In genomic region chr21:42833439-42833815, GRCh38 we compare ENCODE assay signal across 9 cellular contexts. TPM values are rescaled to one million over a fixed set of nuclear protein-coding genes. Genes with fewer than 3 reads are reported as not detected.
DNase-seq lines count a peak whose midpoint lies in the region; ATAC-seq and TF ChIP-seq lines count a peak whose summit lies in the region.
"Had no signal": no experiment of that assay in that cellular context is flagged by ENCODE, and none has a peak within 500 bp of the region (broad histone marks: within the 10 kb centered on the region; RNA-seq: fewer than 3 reads in every experiment).

No MANE protein-coding gene starts in this region.

- H3K9me2 ChIP-seq in SK-N-SH, result no peaks in the 10 kb centered on the region

- intact Hi-C loops in mucosa of descending colon (cut with DNase I, micrococcal nuclease), result no loop called here

- peaks cover 33% of the 10 kb centered on the region for H3K4me1 Mint-ChIP-seq in activated naive CD8-positive, alpha-beta T cell treated with anti-CD3 and anti-CD28 coated beads, Interleukin-2, amount 50 U/mL, for 24 hours

- peaks cover 10% of the 10 kb centered on the region for H3K36me3 Mint-ChIP-seq in activated naive CD8-positive, alpha-beta T cell treated with anti-CD3 and anti-CD28 coated beads, Interleukin-2, amount 50 U/mL, for 24 hours (ENCODE audit: low read depth)

- POLR2A ChIA-PET in SK-N-SH (lab: Yijun Ruan, JAX), result interaction anchor here (0.7 to 1.0 kb wide), 2 partner anchors 218 to 939 kb away, joined by 3 to 4 read pairs; no protein-coding TSS in a partner anchor

- H3K36me3 ChIP-seq in SK-N-SH (replicated peaks in 1 of 2; ENCODE audit: control insufficient read depth in 1 of 2, insufficient read depth in 2 of 2, low read length in 1 of 2) (no peaks in the 10 kb centered on the region), mucosa of descending colon (ENCODE audit: low read depth) (no peaks in the 10 kb centered on the region)
- H3K36me3 ChIP-seq: suprapubic skin had no signal

- H3K4me3 Mint-ChIP-seq in activated naive CD8-positive, alpha-beta T cell treated with anti-CD3 and anti-CD28 coated beads, Interleukin-2, amount 50 U/mL, for 24 hours, result peak overlapping the region; percentile 31

- no peak overlapping the region for H2AFZ ChIP-seq in SK-N-SH (ENCODE audit: low read depth)

- no peaks in the 10 kb centered on the region for H4K20me1 ChIP-seq in SK-N-SH (ENCODE audit: insufficient read depth)

- CTCF ChIA-PET in SK-N-SH (lab: Yijun Ruan, JAX), result interaction anchor here (0.6 to 1.6 kb wide), 9 partner anchors 11 to 697 kb away, joined by 3 to 11 read pairs (median 3); no protein-coding TSS in a partner anchor

- no peak overlapping the region for H3K4me3 ChIP-seq in SK-N-SH (ENCODE audit: low read depth in 2 of 2, low read length in 1 of 2)
- no peak overlapping the region for H3K4me3 ChIP-seq in mucosa of descending colon
- H3K4me3 ChIP-seq: suprapubic skin had no signal

- no peak overlapping the region for H3K9ac ChIP-seq in SK-N-SH

- no peak overlapping the region for H3K4me2 ChIP-seq in SK-N-SH

- H3K79me2 ChIP-seq in SK-N-SH (ENCODE audit: insufficient read depth), result no peaks in the 10 kb centered on the region

- 17% methylated on average over 11 of the region's 11 CpGs for WGBS in SK-N-SH (ENCODE audit: low lambda C conversion rate)

- peak; percentile 49 for ATAC-seq in HG03432 (IDR thresholded peaks at IDR 0.05; ENCODE audit: unreplicated experiment)
- ATAC-seq in activated naive CD8-positive, alpha-beta T cell treated with anti-CD3 and anti-CD28 coated beads, Interleukin-2, amount 50 U/mL, for 24 hours, result peak; percentile 64
- ATAC-seq in mucosa of descending colon, result peak; percentile 89
- ATAC-seq in HG02970 (IDR thresholded peaks at IDR 0.05; ENCODE audit: low FRiP score, unreplicated experiment), result no peak

- H3K4me1 ChIP-seq in SK-N-SH (ENCODE audit: control insufficient read depth in 1 of 2, insufficient read depth in 2 of 2, low read depth in 1 of 2, low read length in 1 of 2) (peaks cover 0 to 9% of the 10 kb centered on the region in 2 experiments; a peak in 1 of 4 replicates), mucosa of descending colon (ENCODE audit: low read depth) (peaks cover 4% of the 10 kb centered on the region)

- no peaks in the 10 kb centered on the region for H3K27me3 ChIP-seq in SK-N-SH (ENCODE audit: insufficient read depth)

- H3K9me3 Mint-ChIP-seq in activated naive CD8-positive, alpha-beta T cell treated with anti-CD3 and anti-CD28 coated beads, Interleukin-2, amount 50 U/mL, for 24 hours, result no peaks in the 10 kb centered on the region

- peaks cover 10% of the 10 kb centered on the region for H3K27me3 Mint-ChIP-seq in activated naive CD8-positive, alpha-beta T cell treated with anti-CD3 and anti-CD28 coated beads, Interleukin-2, amount 50 U/mL, for 24 hours

- H3K27ac ChIP-seq in SK-N-SH (ENCODE audit: low read depth in 2 of 2, low read length in 1 of 2), result no peak overlapping the region
- H3K27ac ChIP-seq: suprapubic skin had no signal

- H3F3A ChIP-seq in SK-N-SH (replicated peaks; ENCODE audit: insufficient read depth), result no peaks in the 10 kb centered on the region

- peak; percentile 80 for DNase-seq in DMS53 (lab: John Stamatoyannopoulos, UW)
- DNase-seq in SK-N-SH, result peak; percentile 77
- DNase-seq in activated naive CD8-positive, alpha-beta T cell treated with anti-CD3 and anti-CD28 coated beads, Interleukin-2, amount 50 U/mL, for 24 hours, result peak; percentile 56
- DNase-seq in mucosa of descending colon, result peak in 2 of 3 donors; percentile 69 to 73
- DNase-seq in epidermal melanocyte (ENCODE audit: insufficient read length, low spot score), result no peak
- DNase-seq in Ammon's horn (ENCODE audit: low spot score), result no peak

- peak; percentile 39; the same call in 1 of the 2 replicates for TF ChIP-seq CTCF in SK-N-SH (IDR thresholded peaks at IDR 0.05)
- peak; percentile 17 for TF ChIP-seq CTCF in mucosa of descending colon (IDR thresholded peaks at IDR 0.05)

- H3K27ac Mint-ChIP-seq in activated naive CD8-positive, alpha-beta T cell treated with anti-CD3 and anti-CD28 coated beads, Interleukin-2, amount 50 U/mL, for 24 hours, result peak overlapping the region; percentile 71

- TF ChIP-seq EP300 in SK-N-SH (IDR thresholded peaks at IDR 0.05; ENCODE audit: borderline replicate concordance in 1 of 2, low read depth in 1 of 2, low read length in 1 of 2), result no peak

- H3K9me3 ChIP-seq in SK-N-SH, result no peaks in the 10 kb centered on the region
- no peaks in the 10 kb centered on the region for H3K9me3 ChIP-seq in mucosa of descending colon
- H3K9me3 ChIP-seq: suprapubic skin had no signal

- TF ChIP-seq RAD21 in SK-N-SH (IDR thresholded peaks at IDR 0.05; ENCODE audit: low read length), result peak; percentile 59

TF ChIP-seq in SK-N-SH, 30 proteins besides CTCF, POLR2A, EP300 and RAD21:
- no peak for TF ChIP-seq FOSL2 (IDR thresholded peaks at IDR 0.05; ENCODE audit: borderline replicate concordance, low read depth)
- peak; percentile 58 for TF ChIP-seq SMC3 (IDR thresholded peaks at IDR 0.05; ENCODE audit: low read depth, low read length)

RNA-seq across cellular contexts. Expression of gene WDR4, which starts 45.9 kb away (rescaled TPM):
- polyA plus RNA-seq in SK-N-SH (2012; rRNA removed), result 21.8 and 26.5 TPM in 2 replicates
- 13.0 and 18.1 TPM in 2 replicates for polyA plus RNA-seq in SK-N-SH (2012; cell fraction: cytosol; rRNA removed)
- 36.3 and 54.9 TPM in 2 replicates for polyA plus RNA-seq in SK-N-SH (2012; cell fraction: nucleus; rRNA removed)
- total RNA-seq in mucosa of descending colon, result 10 to 100 TPM; 16.1 to 16.7 (median 16.5) TPM

RNA-seq across cellular contexts. Expression of gene NDUFV3, which starts 59.7 kb away (rescaled TPM):
- 27.3 and 32.9 TPM in 2 replicates for polyA plus RNA-seq in SK-N-SH (2012; rRNA removed)
- polyA plus RNA-seq in SK-N-SH (2012; cell fraction: cytosol; rRNA removed), result 22.8 and 24.3 TPM in 2 replicates
- polyA plus RNA-seq in SK-N-SH (2012; cell fraction: nucleus; rRNA removed), result 26.2 and 27.4 TPM in 2 replicates
- total RNA-seq in mucosa of descending colon, result 10 to 100 TPM; 36.9 to 54.4 (median 38.5) TPM

Comparison
In these comparisons a context has a peak if more than half of its experiments do, and no peak if none do; other contexts are left out.
1. DNase-seq: peak in DMS53 (single experiment), SK-N-SH (single experiment), activated naive CD8-positive, alpha-beta T cell treated with anti-CD3 and anti-CD28 coated beads, Interleukin-2, amount 50 U/mL, for 24 hours (single experiment) and mucosa of descending colon (2 of 3); none in epidermal melanocyte (single experiment) and Ammon's horn (single experiment).